Comparison of ENCODE assay signal across 10 cellular contexts in the genomic region with DNA sequence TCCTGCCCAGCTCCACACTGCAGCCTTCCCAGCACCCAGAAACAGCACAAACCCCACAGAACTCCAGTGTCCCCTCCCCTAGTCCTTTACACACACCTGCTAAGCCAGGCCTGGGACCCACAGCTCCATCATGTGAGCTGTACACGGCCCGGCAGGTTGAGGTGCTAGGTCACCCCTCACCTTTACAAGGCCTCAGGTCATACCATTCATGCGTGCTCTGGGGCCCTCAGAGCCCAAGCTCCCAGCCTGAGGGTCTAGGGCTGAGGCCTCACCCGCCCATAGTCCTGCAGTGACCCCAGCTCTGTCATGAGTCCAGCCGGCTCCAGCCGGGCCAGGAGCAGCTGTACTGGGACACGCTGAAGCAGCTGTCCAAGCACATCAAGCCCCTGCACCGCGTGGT. TPM values are rescaled to one million over a fixed set of nuclear protein-coding genes. Genes with fewer than 3 reads are reported as not detected.
DNase-seq lines count a peak whose midpoint lies in the region; ATAC-seq, FAIRE-seq and TF ChIP-seq lines count a peak whose summit lies in the region.
"Not testable (repeated sequence)": the region's sequence is repeated elsewhere in the genome, so short reads cannot be mapped to it uniquely, and the experiment has no call there.
"Had no signal": no experiment of that assay in that cellular context is flagged by ENCODE, and none has a peak within 500 bp of the region (broad histone marks: within the 10 kb centered on the region; RNA-seq: fewer than 3 reads in every experiment).

No MANE protein-coding gene starts in this region.

- H3K27me3 Mint-ChIP-seq in activated T-helper 17 cell treated with anti-CD3 and anti-CD28 coated beads, Interleukin-2, amount 50 U/mL, for 72 hours; chondrocyte (ENCODE audit: low read depth); naive thymus-derived CD4-positive, alpha-beta T cell: not testable (repeated sequence)

- H3K36me3 Mint-ChIP-seq in activated T-helper 17 cell treated with anti-CD3 and anti-CD28 coated beads, Interleukin-2, amount 50 U/mL, for 72 hours (ENCODE audit: low read depth); chondrocyte (ENCODE audit: low read depth); naive thymus-derived CD4-positive, alpha-beta T cell; stimulated activated effector memory CD8-positive, alpha-beta T cell treated with anti-CD3 and anti-CD28 coated beads, Interleukin-12 subunit alpha, Interleukin-12 subunit beta, amount 100 ng/mL, for 72 hours: not testable (repeated sequence)

- intact Hi-C loops in Right ventricle myocardium superior (cut with DNase I); kidney (cut with DNase I); naive thymus-derived CD4-positive, alpha-beta T cell (cut with micrococcal nuclease): not testable (repeated sequence)

- POLR2A ChIA-PET in naive thymus-derived CD4-positive, alpha-beta T cell (lab: Charles Lee): not testable (repeated sequence)

- not testable (repeated sequence) for H3K4me1 Mint-ChIP-seq in activated T-helper 17 cell treated with anti-CD3 and anti-CD28 coated beads, Interleukin-2, amount 50 U/mL, for 72 hours; chondrocyte (ENCODE audit: low read depth); naive thymus-derived CD4-positive, alpha-beta T cell; stimulated activated effector memory CD8-positive, alpha-beta T cell treated with anti-CD3 and anti-CD28 coated beads, Interleukin-12 subunit alpha, Interleukin-12 subunit beta, amount 100 ng/mL, for 72 hours

- H3K9ac ChIP-seq in kidney (ENCODE audit: low read length in 2 of 2): not testable (repeated sequence)

- not testable (repeated sequence) for H3K36me3 ChIP-seq in kidney (ENCODE audit: control insufficient read depth in 1 of 2, insufficient read depth in 2 of 2, low read length in 2 of 2); naive thymus-derived CD4-positive, alpha-beta T cell (ENCODE audit: control insufficient read depth in 2 of 3, insufficient read depth in 3 of 3, low read length in 3 of 3)

- not testable (repeated sequence) for FAIRE-seq in kidney (lab: Jason Lieb, UNC)

- H3K27ac Mint-ChIP-seq in activated T-helper 17 cell treated with anti-CD3 and anti-CD28 coated beads, Interleukin-2, amount 50 U/mL, for 72 hours; chondrocyte (ENCODE audit: unreplicated experiment); naive thymus-derived CD4-positive, alpha-beta T cell; stimulated activated effector memory CD8-positive, alpha-beta T cell treated with anti-CD3 and anti-CD28 coated beads, Interleukin-12 subunit alpha, Interleukin-12 subunit beta, amount 100 ng/mL, for 72 hours: not testable (repeated sequence)

- DNase-seq in H4 (ENCODE audit: low spot score) (peak; percentile 3), chondrocyte (ENCODE audit: low spot score) (peak; percentile 79), Right ventricle myocardium superior (peak; percentile 33), kidney (peak; percentile 56)
- peak in 1 of 9 donors; percentile 8 for DNase-seq in naive thymus-derived CD4-positive, alpha-beta T cell
- not testable (repeated sequence) for DNase-seq in stimulated activated effector memory CD8-positive, alpha-beta T cell treated with anti-CD3 and anti-CD28 coated beads, Interleukin-12 subunit alpha, Interleukin-12 subunit beta, amount 100 ng/mL, for 72 hours (ENCODE audit: low spot score in 2 of 2)

- H3K27me3 ChIP-seq in naive thymus-derived CD4-positive, alpha-beta T cell (ENCODE audit: control insufficient read depth in 2 of 2, insufficient read depth in 2 of 2, low read length in 2 of 2): not testable (repeated sequence)

- CTCF ChIA-PET in naive thymus-derived CD4-positive, alpha-beta T cell (lab: Charles Lee): not testable (repeated sequence)

- H3K9me3 Mint-ChIP-seq in activated T-helper 17 cell treated with anti-CD3 and anti-CD28 coated beads, Interleukin-2, amount 50 U/mL, for 72 hours; chondrocyte (ENCODE audit: low read depth); naive thymus-derived CD4-positive, alpha-beta T cell; stimulated activated effector memory CD8-positive, alpha-beta T cell treated with anti-CD3 and anti-CD28 coated beads, Interleukin-12 subunit alpha, Interleukin-12 subunit beta, amount 100 ng/mL, for 72 hours: not testable (repeated sequence)

- not testable (repeated sequence) for H3K4me1 ChIP-seq in kidney (ENCODE audit: control insufficient read depth in 1 of 2, insufficient read depth in 1 of 2, low read depth in 1 of 2, low read length in 2 of 2); naive thymus-derived CD4-positive, alpha-beta T cell (ENCODE audit: control insufficient read depth in 2 of 2, insufficient read depth in 2 of 2, low read length in 2 of 2)

- H3K9me3 ChIP-seq in kidney (ENCODE audit: control insufficient read depth in 1 of 2, low read length in 2 of 2); naive thymus-derived CD4-positive, alpha-beta T cell (ENCODE audit: control insufficient read depth in 2 of 3, low read length in 3 of 3): not testable (repeated sequence)

- H3K4me3 Mint-ChIP-seq in activated T-helper 17 cell treated with anti-CD3 and anti-CD28 coated beads, Interleukin-2, amount 50 U/mL, for 72 hours; chondrocyte (ENCODE audit: unreplicated experiment); naive thymus-derived CD4-positive, alpha-beta T cell; stimulated activated effector memory CD8-positive, alpha-beta T cell treated with anti-CD3 and anti-CD28 coated beads, Interleukin-12 subunit alpha, Interleukin-12 subunit beta, amount 100 ng/mL, for 72 hours: not testable (repeated sequence)

- H3K4me3 ChIP-seq in kidney (ENCODE audit: low read length in 2 of 2); naive thymus-derived CD4-positive, alpha-beta T cell (ENCODE audit: low read length): not testable (repeated sequence)

- H3K27ac ChIP-seq in kidney (ENCODE audit: low read depth in 2 of 2, low read length in 2 of 2); naive thymus-derived CD4-positive, alpha-beta T cell (ENCODE audit: low read depth, low read length): not testable (repeated sequence)

- ATAC-seq in activated T-helper 17 cell treated with anti-CD3 and anti-CD28 coated beads, Interleukin-2, amount 50 U/mL, for 72 hours (replicated peaks): peak; percentile 28
- ATAC-seq in Right ventricle myocardium superior (ENCODE audit: poor library complexity): not testable (repeated sequence)
- peak; percentile 10 for ATAC-seq in naive thymus-derived CD4-positive, alpha-beta T cell
- ATAC-seq in stimulated activated effector memory CD8-positive, alpha-beta T cell treated with anti-CD3 and anti-CD28 coated beads, Interleukin-12 subunit alpha, Interleukin-12 subunit beta, amount 100 ng/mL, for 72 hours: peak; percentile 29

- TF ChIP-seq CTCF in chondrocyte (IDR thresholded peaks at IDR 0.05); kidney (IDR thresholded peaks at IDR 0.05; ENCODE audit: borderline replicate concordance, extremely low read depth, insufficient read depth): not testable (repeated sequence)

RNA-seq across cellular contexts. Expression of a gene that starts 51.2 kb away (rescaled TPM):
- 0.41 and 0.75 TPM in 2 replicates for total RNA-seq in H4 (2014; rRNA removed; shearing (Covaris generic))
- not detected for total RNA-seq in activated T-helper 17 cell treated with anti-CD3 and anti-CD28 coated beads, Interleukin-2, amount 50 U/mL, for 72 hours
- total RNA-seq in chondrocyte (not detected in 3 replicates), Right ventricle myocardium superior (not detected), kidney (not detected)
- not detected for polyA plus RNA-seq in kidney (ENCODE audit: insufficient read depth, low read depth, low replicate concordance)
- total RNA-seq in naive thymus-derived CD4-positive, alpha-beta T cell: not detected
- not detected for polyA plus RNA-seq in naive thymus-derived CD4-positive, alpha-beta T cell
- total RNA-seq: GM23338, IMR-90, LHCN-M2 had no signal
- polyA plus RNA-seq: GM23338, IMR-90 had no signal
